Comparison of ENCODE assay signal across 8 cellular contexts in the genomic region with DNA sequence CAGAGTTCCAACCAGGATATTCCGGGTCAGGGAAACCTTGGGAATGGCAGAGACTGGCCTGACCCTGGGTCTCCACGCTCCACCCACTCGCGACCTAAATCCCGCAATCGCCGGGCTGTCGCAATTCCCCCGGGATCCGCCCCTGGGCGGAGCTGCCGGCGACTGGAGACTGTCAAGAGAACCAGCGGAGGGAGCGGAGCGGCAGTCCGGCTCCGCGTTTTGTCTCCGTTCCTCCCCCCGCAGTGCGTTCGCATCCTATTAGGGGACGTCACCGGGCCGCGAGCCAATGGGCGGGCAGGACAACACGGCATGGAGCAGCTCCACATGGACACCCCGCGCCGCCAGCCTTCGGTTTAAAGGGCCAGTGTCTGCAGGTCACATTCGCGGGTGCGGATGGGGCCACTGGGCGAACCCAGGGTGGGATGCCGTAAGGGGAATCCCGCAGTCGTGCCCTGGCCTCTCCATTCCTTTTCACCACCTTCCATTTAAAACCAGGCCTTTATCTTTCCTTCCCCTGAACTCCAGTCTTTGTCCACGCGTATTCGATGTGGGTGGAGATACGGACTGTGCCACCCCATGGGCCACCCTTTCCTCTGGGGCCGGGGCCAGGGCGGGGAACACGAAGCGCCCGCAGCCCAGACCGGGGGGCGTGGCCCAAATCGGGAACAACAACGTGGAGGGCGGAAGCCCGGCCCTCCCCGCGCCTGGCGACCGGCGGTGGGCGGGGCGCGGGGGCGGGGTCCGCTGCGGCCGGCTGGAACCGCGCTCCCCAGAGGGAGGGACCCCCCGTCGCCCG. TPM values are rescaled to one million over a fixed set of nuclear protein-coding genes. Genes with fewer than 3 reads are reported as not detected.
DNase-seq lines count a peak whose midpoint lies in the region; ATAC-seq and TF ChIP-seq lines count a peak whose summit lies in the region.

No MANE protein-coding gene starts in this region.

- peaks cover 4% of the 10 kb centered on the region for H3K27me3 Mint-ChIP-seq in nephron (ENCODE audit: low read depth)

- peak overlapping the region; percentile 86 for H3K4me3 ChIP-seq in H7 (ENCODE audit: insufficient read depth, low read depth, low read length)
- H3K4me3 ChIP-seq in MG63 = peak overlapping the region; percentile 82

- H3K27me3 ChIP-seq in H7 (ENCODE audit: control insufficient read depth, insufficient read depth, low read length) (no peaks in the 10 kb centered on the region), MG63 (no peaks in the 10 kb centered on the region)

- H3K4me1 Mint-ChIP-seq in nephron = peaks cover 40% of the 10 kb centered on the region

- H3K4me3 Mint-ChIP-seq in nephron = peak overlapping the region; percentile 87 to 99 (median 89)

- peak; percentile 55 for ATAC-seq in stimulated activated naive CD8-positive, alpha-beta T cell treated with anti-CD3 and anti-CD28 coated beads, Interleukin-15, Interleukin-2, amounts not matched to agents 100 U/mL and 50 U/mL, for 24 hours

- H3K36me3 ChIP-seq in H7 (replicated peaks; ENCODE audit: control insufficient read depth, insufficient read depth, low read length) = no peaks in the 10 kb centered on the region
- H3K36me3 ChIP-seq in MG63 = no peaks in the 10 kb centered on the region

- DNase-seq in Daoy (ENCODE audit: low read depth) (peak; percentile 100), H7 (peak; percentile 97), MG63 (peak; percentile 98), SHP77 treated with DMSO at 0.1 percent for 48 hours (lab: John Stamatoyannopoulos, UW) (peak; percentile 98), activated gamma-delta T cell treated with Interleukin-2 at 50 U/mL for 16 hours (peak; percentile 100), fibroblast of the conjunctiva (ENCODE audit: low read depth) (peak; percentile 99)
- DNase-seq in stimulated activated naive CD8-positive, alpha-beta T cell treated with anti-CD3 and anti-CD28 coated beads, Interleukin-15, Interleukin-2, amounts not matched to agents 100 U/mL and 50 U/mL, for 24 hours = peak; percentile 99

- H3K27ac Mint-ChIP-seq in nephron = peak overlapping the region; percentile 98 to 99 (median 98)

- no peaks in the 10 kb centered on the region for H3K9me3 ChIP-seq in MG63

- TF ChIP-seq CTCF in nephron (IDR thresholded peaks at IDR 0.05; ENCODE audit: unreplicated experiment in 3 of 3) = no peak

- H3K9me3 Mint-ChIP-seq in nephron = no peaks in the 10 kb centered on the region

- H3K36me3 Mint-ChIP-seq in nephron (ENCODE audit: low read depth) = no peaks in the 10 kb centered on the region

RNA-seq across cellular contexts. Expression of a gene that starts 0.8 kb away (rescaled TPM):
- total RNA-seq in Daoy (2014; rRNA removed; shearing (Covaris generic)) = 1.2 and 1.7 TPM in 2 replicates
- 9.0 and 13.4 TPM in 2 replicates for total RNA-seq in H7 (2014; rRNA removed; shearing (Covaris generic))
- 0.07 and 1.4 TPM in 2 replicates for total RNA-seq in MG63 (2014; rRNA removed; shearing (Covaris generic); ENCODE audit: low replicate concordance)

Comparison
In these comparisons a context has a peak if more than half of its experiments do, and no peak if none do; other contexts are left out.
1. Peak in every context shown above with its lines: DNase-seq, ATAC-seq and H3K4me3 ChIP-seq.